Comparison of ENCODE assay signal across 19 cellular contexts in genomic region chr17:44847581-44847980, GRCh38. TPM values are rescaled to one million over a fixed set of nuclear protein-coding genes. Genes with fewer than 3 reads are reported as not detected.
DNase-seq lines count a peak whose midpoint lies in the region; ATAC-seq and TF ChIP-seq lines count a peak whose summit lies in the region.
"Had no signal": no experiment of that assay in that cellular context is flagged by ENCODE, and none has a peak within 500 bp of the region (broad histone marks: within the 10 kb centered on the region; RNA-seq: fewer than 3 reads in every experiment).

Gene HIGD1B, plus strand, starts transcription at chr17:44847883. Its CDS starts 270 bp downstream, at chr17:44848153.

- H3K36me3 ChIP-seq in lung (ENCODE audit: control insufficient read depth in 2 of 2, insufficient read depth in 2 of 2, low read length in 2 of 2) (peaks cover 12 to 21% of the 10 kb centered on the region in 2 donors), upper lobe of left lung (peaks cover 8 to 29% (median 27%) of the 10 kb centered on the region in 4 donors), HAP-1 (replicated peaks) (peaks cover 27% of the 10 kb centered on the region)

- H3K27ac Mint-ChIP-seq in activated naive CD8-positive, alpha-beta T cell: peak within 1 kb of the TSS; percentile 28
- no peak within 1 kb of the TSS for H3K27ac Mint-ChIP-seq in activated naive CD8-positive, alpha-beta T cell treated with anti-CD3 and anti-CD28 coated beads, Interleukin-2, amount 50 U/mL, for 24 hours

- DNase-seq in activated naive CD8-positive, alpha-beta T cell treated with anti-CD3 and anti-CD28 coated beads, Interleukin-2, amount 50 U/mL, for 24 hours: no peak
- DNase-seq in dorsolateral prefrontal cortex: no peak
- no peak for DNase-seq in lung (ENCODE audit: low spot score)
- DNase-seq in upper lobe of left lung: no peak
- no peak for DNase-seq in NCI-H1048 (lab: John Stamatoyannopoulos, UW)
- DNase-seq in HAP-1 (ENCODE audit: low spot score in 2 of 2): no peak
- DNase-seq: CD4-positive, CD25-positive, alpha-beta regulatory T cell; head of caudate nucleus; NCI-H1436 treated with DMSO at 0.1 percent for 48 hours; NCI-H82; stimulated activated CD4-positive, alpha-beta T cell treated with anti-CD3 and anti-CD28 coated beads, Interleukin-4, amount 100 ng/mL, for 24 hours; substantia nigra; T-helper 9 cell had no signal

- no peaks in the 10 kb centered on the region for H3K4me1 ChIP-seq in lung (ENCODE audit: control insufficient read depth in 2 of 2, insufficient read depth in 2 of 2, low read length in 2 of 2)
- H3K4me1 ChIP-seq in upper lobe of left lung: no peaks in the 10 kb centered on the region
- no peaks in the 10 kb centered on the region; the same call in 1 of the 2 replicates for H3K4me1 ChIP-seq in HAP-1
- H3K4me1 ChIP-seq: parathyroid adenoma had no signal

- no peak for TF ChIP-seq POLR2A in upper lobe of left lung (IDR thresholded peaks at IDR 0.05)

- no peaks in the 10 kb centered on the region for H3K9me3 Mint-ChIP-seq in activated naive CD8-positive, alpha-beta T cell (ENCODE audit: low read depth)
- H3K9me3 Mint-ChIP-seq in activated naive CD8-positive, alpha-beta T cell treated with anti-CD3 and anti-CD28 coated beads, Interleukin-2, amount 50 U/mL, for 24 hours: no peaks in the 10 kb centered on the region
- H3K9me3 Mint-ChIP-seq: CD4-positive, CD25-positive, alpha-beta regulatory T cell had no signal

- peak within 1 kb of the TSS in 18 of 59 donors; percentile 1 to 44 (median 15) for H3K4me3 ChIP-seq in dorsolateral prefrontal cortex
- no peak within 1 kb of the TSS for H3K4me3 ChIP-seq in lung
- no peak within 1 kb of the TSS for H3K4me3 ChIP-seq in upper lobe of left lung
- H3K4me3 ChIP-seq in HAP-1: no peak within 1 kb of the TSS
- H3K4me3 ChIP-seq: SJSA1 had no signal

- H3K9me3 ChIP-seq in lung (ENCODE audit: control insufficient read depth in 2 of 2, insufficient read depth in 1 of 2, low read length in 1 of 2) (no peaks in the 10 kb centered on the region), upper lobe of left lung (no peaks in the 10 kb centered on the region), HAP-1 (no peaks in the 10 kb centered on the region; the same call in 1 of the 2 replicates)
- H3K9me3 ChIP-seq: SJSA1 had no signal

- in situ Hi-C loops in HAP-1 (cut with MboI; ENCODE audit: low sequenced_read_pairs): no loop called here

- no peak within 1 kb of the TSS for H3K4me3 Mint-ChIP-seq in activated naive CD8-positive, alpha-beta T cell
- H3K4me3 Mint-ChIP-seq in activated naive CD8-positive, alpha-beta T cell treated with anti-CD3 and anti-CD28 coated beads, Interleukin-2, amount 50 U/mL, for 24 hours: no peak within 1 kb of the TSS
- H3K4me3 Mint-ChIP-seq: CD4-positive, CD25-positive, alpha-beta regulatory T cell had no signal

- TF ChIP-seq CTCF in dorsolateral prefrontal cortex (IDR thresholded peaks at IDR 0.05 in 54 of 56, conservative IDR thresholded peaks at IDR 0.05 in 2 of 56; ENCODE audit: low read depth in 1 of 56, partially characterized antibody in 56 of 56) (no peak), lung (IDR thresholded peaks at IDR 0.05; ENCODE audit: control extremely low read depth, extremely low read depth) (no peak), upper lobe of left lung (IDR thresholded peaks at IDR 0.05) (no peak)

- no peak for TF ChIP-seq EP300 in upper lobe of left lung (IDR thresholded peaks at IDR 0.05)

- peaks cover under 1% of the 10 kb centered on the region for H3K4me1 Mint-ChIP-seq in activated naive CD8-positive, alpha-beta T cell (ENCODE audit: low read depth)
- no peaks in the 10 kb centered on the region for H3K4me1 Mint-ChIP-seq in activated naive CD8-positive, alpha-beta T cell treated with anti-CD3 and anti-CD28 coated beads, Interleukin-2, amount 50 U/mL, for 24 hours
- H3K4me1 Mint-ChIP-seq: CD4-positive, CD25-positive, alpha-beta regulatory T cell had no signal

- H3K27ac ChIP-seq in dorsolateral prefrontal cortex (peak within 1 kb of the TSS in 35 of 59 donors; percentile 13 to 75 (median 41)), lung (ENCODE audit: low read depth in 1 of 2, low read length in 1 of 2) (no peak within 1 kb of the TSS), upper lobe of left lung (peak within 1 kb of the TSS in 3 of 4 donors; percentile 5 to 68 (median 46))
- H3K27ac ChIP-seq: parathyroid adenoma, SJSA1 had no signal

- 84% methylated on average over 2 of the region's 2 CpGs for WGBS in lung, 2 donors
- 69 to 73% methylated on average over 2 of the region's 2 CpGs for WGBS in upper lobe of left lung, 2 donors

- no peaks in the 10 kb centered on the region for H3K36me3 Mint-ChIP-seq in activated naive CD8-positive, alpha-beta T cell
- H3K36me3 Mint-ChIP-seq in activated naive CD8-positive, alpha-beta T cell treated with anti-CD3 and anti-CD28 coated beads, Interleukin-2, amount 50 U/mL, for 24 hours (ENCODE audit: low read depth): peaks cover 22% of the 10 kb centered on the region

- H3K27me3 ChIP-seq in dorsolateral prefrontal cortex: no peaks in the 10 kb centered on the region
- no peaks in the 10 kb centered on the region for H3K27me3 ChIP-seq in lung (ENCODE audit: control insufficient read depth, insufficient read depth)
- no peaks in the 10 kb centered on the region for H3K27me3 ChIP-seq in upper lobe of left lung
- H3K27me3 ChIP-seq in HAP-1 (ENCODE audit: low read depth): no peaks in the 10 kb centered on the region
- H3K27me3 ChIP-seq: SJSA1 had no signal

- ATAC-seq in activated naive CD8-positive, alpha-beta T cell treated with anti-CD3 and anti-CD28 coated beads, Interleukin-2, amount 50 U/mL, for 24 hours: no peak
- no peak for ATAC-seq in lung (ENCODE audit: insufficient read depth, low FRiP score)
- ATAC-seq in upper lobe of left lung (ENCODE audit: low FRiP score in 2 of 2): no peak
- ATAC-seq in HG03095 (IDR thresholded peaks at IDR 0.05; ENCODE audit: unreplicated experiment): no peak

- intact Hi-C loops in dorsolateral prefrontal cortex (cut with DNase I): no loop called here

- H3K27me3 Mint-ChIP-seq in activated naive CD8-positive, alpha-beta T cell: no peaks in the 10 kb centered on the region
- H3K27me3 Mint-ChIP-seq in activated naive CD8-positive, alpha-beta T cell treated with anti-CD3 and anti-CD28 coated beads, Interleukin-2, amount 50 U/mL, for 24 hours: no peaks in the 10 kb centered on the region
- H3K27me3 Mint-ChIP-seq: CD4-positive, CD25-positive, alpha-beta regulatory T cell had no signal

RNA-seq across cellular contexts. Expression of gene HIGD1B, which starts in this region (rescaled TPM):
- 10 to 100 TPM in 109 of 120 experiments, 1 to 10 TPM in 11; 3.8 to 74.3 (median 16.5) TPM for total RNA-seq in dorsolateral prefrontal cortex
- 10 to 100 TPM; 12.1 to 23.9 TPM for total RNA-seq in lung
- 10 to 100 TPM in 1 of 2 donors, 1 to 10 TPM in 1; 3.0 to 25.4 TPM for polyA plus RNA-seq in lung
- 10 to 100 TPM in 3 of 6 donors, 1 to 10 TPM in 2, not detected in 1; 1.9 to 33.3 (median 15.9) TPM for total RNA-seq in upper lobe of left lung
- total RNA-seq: activated CD8-positive, alpha-beta memory T cell treated with anti-CD3 and anti-CD28 coated beads for 36 hours; CD4-positive, CD25-positive, alpha-beta regulatory T cell; MCF 10A; SJSA1 had no signal
- polyA plus RNA-seq: CD4-positive, CD25-positive, alpha-beta regulatory T cell had no signal

Comparison
In these comparisons a context has a peak if more than half of its experiments do, and no peak if none do; other contexts are left out.
1. H3K27ac ChIP-seq: peak in dorsolateral prefrontal cortex (35 of 59) and upper lobe of left lung (3 of 4); none in lung (0 of 2).